Comparison of ENCODE assay signal across 9 cellular contexts in genomic region chr17:19262650-19263620, GRCh38. TPM values are rescaled to one million over a fixed set of nuclear protein-coding genes. Genes with fewer than 3 reads are reported as not detected.
DNase-seq lines count a peak whose midpoint lies in the region; ATAC-seq, FAIRE-seq and TF ChIP-seq lines count a peak whose summit lies in the region.
"Had no signal": no experiment of that assay in that cellular context is flagged by ENCODE, and none has a peak within 500 bp of the region (broad histone marks: within the 10 kb centered on the region; RNA-seq: fewer than 3 reads in every experiment).

No MANE protein-coding gene starts in this region.

- in situ Hi-C loops in gastrocnemius medialis (cut with MboI; ENCODE audit: low sequenced_read_pairs in 4 of 4): no loop called here

- H3K4me1 ChIP-seq in adipocyte (ENCODE audit: control insufficient read depth, insufficient read depth, low read length): peaks cover 41% of the 10 kb centered on the region
- peaks cover 62 to 69% of the 10 kb centered on the region in 2 donors for H3K4me1 ChIP-seq in gastrocnemius medialis

- H3K36me3 ChIP-seq in adipocyte (ENCODE audit: control insufficient read depth, insufficient read depth, low read length, severe bottlenecking) (no peaks in the 10 kb centered on the region), gastrocnemius medialis (no peaks in the 10 kb centered on the region)

- TF ChIP-seq CTCF in fibroblast of villous mesenchyme (IDR thresholded peaks at IDR 0.05; ENCODE audit: insufficient read depth, low read depth, low read length): no peak
- TF ChIP-seq CTCF in gastrocnemius medialis (IDR thresholded peaks at IDR 0.05 in 4 of 5, conservative IDR thresholded peaks at IDR 0.05 in 1 of 5): no peak

- intact Hi-C loops in gastrocnemius medialis (cut with DNase I; ENCODE audit: low total_unique reads): no loop called here

- H3K27ac ChIP-seq in gastrocnemius medialis: peak overlapping the region; percentile 83 to 92 (median 86)

- no peak for DNase-seq in GM12891 (ENCODE audit: insufficient read length, low spot score)
- peak; percentile 30 for DNase-seq in adipocyte (ENCODE audit: low read depth)
- DNase-seq in fibroblast of villous mesenchyme (ENCODE audit: low read depth): peak; percentile 70
- no peak for DNase-seq in gastrocnemius medialis
- DNase-seq in NCI-H2029 (lab: John Stamatoyannopoulos, UW): no peak
- DNase-seq in amygdala (lab: John Stamatoyannopoulos, UW): no peak
- DNase-seq: mesendoderm had no signal

- no peak for TF ChIP-seq POLR2A in GM12891 (IDR thresholded peaks at IDR 0.05; ENCODE audit: low read depth, low read length)
- no peak for TF ChIP-seq POLR2A in gastrocnemius medialis (IDR thresholded peaks at IDR 0.05)

- H3K9me3 ChIP-seq in adipocyte (ENCODE audit: control insufficient read depth, low read length): no peaks in the 10 kb centered on the region
- H3K9me3 ChIP-seq in gastrocnemius medialis: no peaks in the 10 kb centered on the region

- FAIRE-seq in GM12891 (lab: Jason Lieb, UNC): peak; percentile 47

- peak overlapping the region; percentile 62 for H3K9ac ChIP-seq in adipocyte (ENCODE audit: low read length)

- H3K27me3 ChIP-seq in adipocyte (replicated peaks; ENCODE audit: control insufficient read depth, insufficient read depth, low read length) (no peaks in the 10 kb centered on the region), gastrocnemius medialis (no peaks in the 10 kb centered on the region)

- H3K4me3 ChIP-seq in adipocyte (ENCODE audit: low read length): peak overlapping the region; percentile 30
- no peak overlapping the region for H3K4me3 ChIP-seq in fibroblast of villous mesenchyme (ENCODE audit: low read depth, low read length)
- no peak overlapping the region for H3K4me3 ChIP-seq in gastrocnemius medialis

- ATAC-seq in gastrocnemius medialis (no peak), GM21447 (IDR thresholded peaks at IDR 0.05; ENCODE audit: unreplicated experiment) (no peak), GM21576 (IDR thresholded peaks at IDR 0.05; ENCODE audit: unreplicated experiment) (no peak)

TF ChIP-seq in GM12891, 5 proteins besides CTCF, POLR2A, EP300 and RAD21:
- TF ChIP-seq TAF1 (IDR thresholded peaks at IDR 0.05; ENCODE audit: low read depth, low read length): no peak
- TF ChIP-seq POU2F2 (IDR thresholded peaks at IDR 0.05; ENCODE audit: low read depth, low read length): no peak
- TF ChIP-seq PAX5 (IDR thresholded peaks at IDR 0.05; ENCODE audit: insufficient read depth, low read length, severe bottlenecking): no peak
- no peak for TF ChIP-seq SPI1 (IDR thresholded peaks at IDR 0.05; ENCODE audit: low read depth, low read length)
- no peak for TF ChIP-seq POLR2AphosphoS5 (IDR thresholded peaks at IDR 0.05; ENCODE audit: low read depth, low read length)

RNA-seq across cellular contexts. Expression of gene EPN2, which starts 25.8 kb away (rescaled TPM):
- polyA plus RNA-seq in GM12891 (2012; ENCODE audit: low read depth, missing spikeins): 5.9 TPM
- 25.4 and 30.2 TPM in 2 replicates for total RNA-seq in fibroblast of villous mesenchyme
- 10 to 100 TPM; 18.9 to 31.8 (median 26.2) TPM for total RNA-seq in gastrocnemius medialis

Comparison
In these comparisons a context has a peak if more than half of its experiments do, and no peak if none do; other contexts are left out.
1. DNase-seq: peak in adipocyte (single experiment) and fibroblast of villous mesenchyme (single experiment); none in GM12891 (single experiment), gastrocnemius medialis (0 of 2), NCI-H2029 (single experiment) and amygdala (0 of 56).